ENCODE assay signal across 1 cellular context in the genomic region with DNA sequence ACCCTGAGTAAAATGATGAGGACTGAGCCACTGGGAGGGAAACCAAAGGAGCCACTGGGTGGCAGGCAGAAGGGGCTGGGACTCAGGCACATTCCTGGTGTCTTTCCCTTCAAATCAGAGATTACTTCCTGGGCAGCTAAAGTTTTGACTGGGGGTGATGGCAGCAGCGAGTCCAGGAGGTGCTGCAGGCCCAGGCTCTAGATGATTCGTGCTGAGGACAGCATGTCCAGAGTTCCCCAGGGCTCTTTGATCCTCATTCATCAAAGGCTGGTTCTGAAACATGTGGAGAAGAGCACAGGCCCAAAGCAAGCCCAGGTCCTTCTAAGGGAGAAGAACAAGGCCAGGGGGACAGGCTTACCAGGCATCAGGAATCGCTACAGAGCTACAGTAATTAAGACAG.
TF ChIP-seq lines count a peak whose summit lies in the region.

No MANE protein-coding gene starts in this region.

TF ChIP-seq in H1, 55 proteins besides CTCF, POLR2A, EP300 and RAD21 (continued from another document):
- TF ChIP-seq, protein P1, sequence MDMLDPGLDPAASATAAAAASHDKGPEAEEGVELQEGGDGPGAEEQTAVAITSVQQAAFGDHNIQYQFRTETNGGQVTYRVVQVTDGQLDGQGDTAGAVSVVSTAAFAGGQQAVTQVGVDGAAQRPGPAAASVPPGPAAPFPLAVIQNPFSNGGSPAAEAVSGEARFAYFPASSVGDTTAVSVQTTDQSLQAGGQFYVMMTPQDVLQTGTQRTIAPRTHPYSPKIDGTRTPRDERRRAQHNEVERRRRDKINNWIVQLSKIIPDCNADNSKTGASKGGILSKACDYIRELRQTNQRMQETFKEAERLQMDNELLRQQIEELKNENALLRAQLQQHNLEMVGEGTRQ (IDR thresholded peaks at IDR 0.05; ENCODE audit: low read length): no peak
- peak; percentile 93 for TF ChIP-seq TAF7 (optimal IDR thresholded peaks at IDR 0.05; ENCODE audit: borderline replicate concordance, low read depth, low read length)
- TF ChIP-seq GABPA (IDR thresholded peaks at IDR 0.05; ENCODE audit: borderline replicate concordance, insufficient read depth, low read length): no peak
- peak; percentile 45; the same call in 1 of the 2 replicates for TF ChIP-seq POLR2AphosphoS5 (IDR thresholded peaks at IDR 0.05; ENCODE audit: low read depth, low read length)
- TF ChIP-seq CEBPB (IDR thresholded peaks at IDR 0.05; ENCODE audit: low read depth, low read length): no peak
- no peak for TF ChIP-seq JUN (IDR thresholded peaks at IDR 0.05; ENCODE audit: low read depth, low read length)
- no peak for TF ChIP-seq PHF8 (conservative IDR thresholded peaks at IDR 0.05; ENCODE audit: low read depth, low read length)
- no peak for TF ChIP-seq SP4 (IDR thresholded peaks at IDR 0.05; ENCODE audit: low read length)
- no peak for TF ChIP-seq TAF1 (IDR thresholded peaks at IDR 0.05; ENCODE audit: low read depth, low read length)
- TF ChIP-seq MAFK (IDR thresholded peaks at IDR 0.05; ENCODE audit: low read depth, low read length): no peak
- TF ChIP-seq, protein P2, sequence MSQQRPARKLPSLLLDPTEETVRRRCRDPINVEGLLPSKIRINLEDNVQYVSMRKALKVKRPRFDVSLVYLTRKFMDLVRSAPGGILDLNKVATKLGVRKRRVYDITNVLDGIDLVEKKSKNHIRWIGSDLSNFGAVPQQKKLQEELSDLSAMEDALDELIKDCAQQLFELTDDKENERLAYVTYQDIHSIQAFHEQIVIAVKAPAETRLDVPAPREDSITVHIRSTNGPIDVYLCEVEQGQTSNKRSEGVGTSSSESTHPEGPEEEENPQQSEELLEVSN (IDR thresholded peaks at IDR 0.05): no peak
- TF ChIP-seq EGR1 (IDR thresholded peaks at IDR 0.05; ENCODE audit: borderline replicate concordance, low read depth, low read length): no peak
- TF ChIP-seq TEAD4 (IDR thresholded peaks at IDR 0.05; ENCODE audit: low read depth, low read length): no peak
